Comparison of ENCODE assay signal across 1 cellular context in the genomic region with DNA sequence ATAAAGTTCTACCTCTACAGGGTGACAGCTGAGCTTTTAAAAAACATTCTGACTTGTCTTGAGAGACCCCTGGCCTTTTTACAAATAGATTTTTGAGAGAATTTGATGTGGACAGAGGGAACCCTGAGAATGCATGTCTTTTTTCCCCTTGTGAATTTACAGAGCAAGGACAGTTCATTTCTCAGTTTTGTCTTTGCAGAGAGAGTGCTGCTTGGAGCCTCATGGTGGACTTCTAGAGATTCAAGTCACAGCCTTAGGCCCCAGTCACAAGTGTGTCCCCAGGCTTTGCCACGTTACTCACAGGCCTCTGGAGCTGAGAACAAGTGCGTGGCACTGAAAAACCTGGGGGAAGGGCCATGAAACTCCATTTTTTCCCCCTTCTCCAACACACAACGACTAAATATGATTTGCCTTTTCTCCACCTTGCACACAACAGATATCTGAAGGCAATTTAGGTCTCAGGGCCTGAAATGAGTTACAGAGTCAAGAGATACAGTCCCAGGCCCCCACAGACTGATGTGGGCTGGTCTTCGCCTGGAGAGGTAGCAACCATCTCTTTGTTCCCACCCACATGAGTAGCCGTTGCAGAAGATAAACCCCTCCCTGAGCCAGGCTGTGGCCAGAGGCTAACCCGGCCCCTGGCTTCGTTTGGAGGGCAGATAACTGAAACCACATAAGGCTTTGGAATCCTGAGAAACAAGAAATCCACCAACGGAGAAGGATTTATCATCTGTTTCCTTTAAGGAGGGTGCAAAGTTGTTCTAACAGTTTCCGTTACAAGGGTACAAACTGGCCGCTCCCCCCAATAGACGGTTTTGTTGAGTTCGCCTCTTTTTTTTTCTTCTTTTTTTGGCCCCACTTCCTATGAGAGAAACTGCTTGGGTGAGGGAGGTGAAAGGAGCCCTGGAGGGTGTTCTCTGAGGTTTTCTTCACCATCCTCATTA.
TF ChIP-seq lines count a peak whose summit lies in the region.

No MANE protein-coding gene starts in this region.

TF ChIP-seq in HEK293, 187 proteins besides CTCF, POLR2A, EP300 and RAD21 (continued from another document and continues in another):
- TF ChIP-seq, protein P1, sequence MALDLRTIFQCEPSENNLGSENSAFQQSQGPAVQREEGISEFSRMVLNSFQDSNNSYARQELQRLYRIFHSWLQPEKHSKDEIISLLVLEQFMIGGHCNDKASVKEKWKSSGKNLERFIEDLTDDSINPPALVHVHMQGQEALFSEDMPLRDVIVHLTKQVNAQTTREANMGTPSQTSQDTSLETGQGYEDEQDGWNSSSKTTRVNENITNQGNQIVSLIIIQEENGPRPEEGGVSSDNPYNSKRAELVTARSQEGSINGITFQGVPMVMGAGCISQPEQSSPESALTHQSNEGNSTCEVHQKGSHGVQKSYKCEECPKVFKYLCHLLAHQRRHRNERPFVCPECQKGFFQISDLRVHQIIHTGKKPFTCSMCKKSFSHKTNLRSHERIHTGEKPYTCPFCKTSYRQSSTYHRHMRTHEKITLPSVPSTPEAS (tag by site-specific recombination; IDR thresholded peaks at IDR 0.05): no peak
- TF ChIP-seq TRIM28 (IDR thresholded peaks at IDR 0.05; ENCODE audit: borderline replicate concordance, low read length): no peak
- TF ChIP-seq, protein P2, sequence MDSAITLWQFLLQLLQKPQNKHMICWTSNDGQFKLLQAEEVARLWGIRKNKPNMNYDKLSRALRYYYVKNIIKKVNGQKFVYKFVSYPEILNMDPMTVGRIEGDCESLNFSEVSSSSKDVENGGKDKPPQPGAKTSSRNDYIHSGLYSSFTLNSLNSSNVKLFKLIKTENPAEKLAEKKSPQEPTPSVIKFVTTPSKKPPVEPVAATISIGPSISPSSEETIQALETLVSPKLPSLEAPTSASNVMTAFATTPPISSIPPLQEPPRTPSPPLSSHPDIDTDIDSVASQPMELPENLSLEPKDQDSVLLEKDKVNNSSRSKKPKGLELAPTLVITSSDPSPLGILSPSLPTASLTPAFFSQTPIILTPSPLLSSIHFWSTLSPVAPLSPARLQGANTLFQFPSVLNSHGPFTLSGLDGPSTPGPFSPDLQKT (IDR thresholded peaks at IDR 0.05; ENCODE audit: borderline replicate concordance, low read depth, low read length): no peak
- TF ChIP-seq, protein P3, sequence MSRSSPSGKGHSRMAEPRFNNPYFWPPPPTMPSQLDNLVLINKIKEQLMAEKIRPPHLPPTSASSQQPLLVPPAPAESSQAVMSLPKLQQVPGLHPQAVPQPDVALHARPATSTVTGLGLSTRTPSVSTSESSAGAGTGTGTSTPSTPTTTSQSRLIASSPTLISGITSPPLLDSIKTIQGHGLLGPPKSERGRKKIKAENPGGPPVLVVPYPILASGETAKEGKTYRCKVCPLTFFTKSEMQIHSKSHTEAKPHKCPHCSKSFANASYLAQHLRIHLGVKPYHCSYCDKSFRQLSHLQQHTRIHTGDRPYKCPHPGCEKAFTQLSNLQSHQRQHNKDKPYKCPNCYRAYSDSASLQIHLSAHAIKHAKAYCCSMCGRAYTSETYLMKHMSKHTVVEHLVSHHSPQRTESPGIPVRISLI (tag by site-specific recombination; IDR thresholded peaks at IDR 0.05): peak; percentile 92
- no peak for TF ChIP-seq ZBTB1 (tag by site-specific recombination; IDR thresholded peaks at IDR 0.05)
- TF ChIP-seq ZNF701 (tag by site-specific recombination; IDR thresholded peaks at IDR 0.05): no peak
- TF ChIP-seq, protein P4, sequence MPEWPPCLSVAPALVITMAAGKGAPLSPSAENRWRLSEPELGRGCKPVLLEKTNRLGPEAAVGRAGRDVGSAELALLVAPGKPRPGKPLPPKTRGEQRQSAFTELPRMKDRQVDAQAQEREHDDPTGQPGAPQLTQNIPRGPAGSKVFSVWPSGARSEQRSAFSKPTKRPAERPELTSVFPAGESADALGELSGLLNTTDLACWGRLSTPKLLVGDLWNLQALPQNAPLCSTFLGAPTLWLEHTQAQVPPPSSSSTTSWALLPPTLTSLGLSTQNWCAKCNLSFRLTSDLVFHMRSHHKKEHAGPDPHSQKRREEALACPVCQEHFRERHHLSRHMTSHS (tag by site-specific recombination; IDR thresholded peaks at IDR 0.05): no peak
- TF ChIP-seq ZNF202 (tag by site-specific recombination; IDR thresholded peaks at IDR 0.05; ENCODE audit: borderline replicate concordance): no peak
- TF ChIP-seq, protein P5, sequence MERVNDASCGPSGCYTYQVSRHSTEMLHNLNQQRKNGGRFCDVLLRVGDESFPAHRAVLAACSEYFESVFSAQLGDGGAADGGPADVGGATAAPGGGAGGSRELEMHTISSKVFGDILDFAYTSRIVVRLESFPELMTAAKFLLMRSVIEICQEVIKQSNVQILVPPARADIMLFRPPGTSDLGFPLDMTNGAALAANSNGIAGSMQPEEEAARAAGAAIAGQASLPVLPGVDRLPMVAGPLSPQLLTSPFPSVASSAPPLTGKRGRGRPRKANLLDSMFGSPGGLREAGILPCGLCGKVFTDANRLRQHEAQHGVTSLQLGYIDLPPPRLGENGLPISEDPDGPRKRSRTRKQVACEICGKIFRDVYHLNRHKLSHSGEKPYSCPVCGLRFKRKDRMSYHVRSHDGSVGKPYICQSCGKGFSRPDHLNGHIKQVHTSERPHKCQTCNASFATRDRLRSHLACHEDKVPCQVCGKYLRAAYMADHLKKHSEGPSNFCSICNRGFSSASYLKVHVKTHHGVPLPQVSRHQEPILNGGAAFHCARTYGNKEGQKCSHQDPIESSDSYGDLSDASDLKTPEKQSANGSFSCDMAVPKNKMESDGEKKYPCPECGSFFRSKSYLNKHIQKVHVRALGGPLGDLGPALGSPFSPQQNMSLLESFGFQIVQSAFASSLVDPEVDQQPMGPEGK (tag by site-specific recombination; IDR thresholded peaks at IDR 0.05): peak; percentile 58
- peak; percentile 35 for TF ChIP-seq ZBTB48 (tag by site-specific recombination; IDR thresholded peaks at IDR 0.05)
- no peak for TF ChIP-seq ZNF350 (tag by site-specific recombination; IDR thresholded peaks at IDR 0.05)
- TF ChIP-seq ZNF341 (tag by site-specific recombination; IDR thresholded peaks at IDR 0.05; ENCODE audit: low read depth): peak; percentile 60
- no peak for TF ChIP-seq IKZF3 (tag by site-specific recombination; IDR thresholded peaks at IDR 0.05)
- no peak for TF ChIP-seq ZNF292 (tag by site-specific recombination; IDR thresholded peaks at IDR 0.05; ENCODE audit: borderline replicate concordance, low read depth)
- peak; percentile 90; the same call in 1 of the 2 replicates for TF ChIP-seq ZNF266 (tag by site-specific recombination; IDR thresholded peaks at IDR 0.05; ENCODE audit: low read depth)
- peak; percentile 49 for TF ChIP-seq ZFHX2 (tag by site-specific recombination; conservative IDR thresholded peaks at IDR 0.05)
- TF ChIP-seq ZNF776 (tag by site-specific recombination; IDR thresholded peaks at IDR 0.05; ENCODE audit: borderline replicate concordance): no peak
- no peak for TF ChIP-seq ZNF623 (tag by site-specific recombination; IDR thresholded peaks at IDR 0.05)
- TF ChIP-seq ZIC2 (tag by site-specific recombination; IDR thresholded peaks at IDR 0.05): no peak
- TF ChIP-seq KLF7 (tag by site-specific recombination; IDR thresholded peaks at IDR 0.05; ENCODE audit: borderline replicate concordance): no peak
- no peak for TF ChIP-seq ZNF132 (tag by site-specific recombination; IDR thresholded peaks at IDR 0.05; ENCODE audit: borderline replicate concordance)
- no peak for TF ChIP-seq OSR2 (tag by site-specific recombination; IDR thresholded peaks at IDR 0.05)
- TF ChIP-seq ZXDB (tag by site-specific recombination; IDR thresholded peaks at IDR 0.05): peak; percentile 24
- TF ChIP-seq, protein P6, sequence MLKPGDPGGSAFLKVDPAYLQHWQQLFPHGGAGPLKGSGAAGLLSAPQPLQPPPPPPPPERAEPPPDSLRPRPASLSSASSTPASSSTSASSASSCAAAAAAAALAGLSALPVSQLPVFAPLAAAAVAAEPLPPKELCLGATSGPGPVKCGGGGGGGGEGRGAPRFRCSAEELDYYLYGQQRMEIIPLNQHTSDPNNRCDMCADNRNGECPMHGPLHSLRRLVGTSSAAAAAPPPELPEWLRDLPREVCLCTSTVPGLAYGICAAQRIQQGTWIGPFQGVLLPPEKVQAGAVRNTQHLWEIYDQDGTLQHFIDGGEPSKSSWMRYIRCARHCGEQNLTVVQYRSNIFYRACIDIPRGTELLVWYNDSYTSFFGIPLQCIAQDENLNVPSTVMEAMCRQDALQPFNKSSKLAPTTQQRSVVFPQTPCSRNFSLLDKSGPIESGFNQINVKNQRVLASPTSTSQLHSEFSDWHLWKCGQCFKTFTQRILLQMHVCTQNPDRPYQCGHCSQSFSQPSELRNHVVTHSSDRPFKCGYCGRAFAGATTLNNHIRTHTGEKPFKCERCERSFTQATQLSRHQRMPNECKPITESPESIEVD (tag by site-specific recombination; IDR thresholded peaks at IDR 0.05): no peak
- TF ChIP-seq ZNF785 (tag by site-specific recombination; IDR thresholded peaks at IDR 0.05): no peak
- TF ChIP-seq, protein P7, sequence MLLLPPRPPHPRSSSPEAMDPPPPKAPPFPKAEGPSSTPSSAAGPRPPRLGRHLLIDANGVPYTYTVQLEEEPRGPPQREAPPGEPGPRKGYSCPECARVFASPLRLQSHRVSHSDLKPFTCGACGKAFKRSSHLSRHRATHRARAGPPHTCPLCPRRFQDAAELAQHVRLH (tag by site-specific recombination; IDR thresholded peaks at IDR 0.05): no peak
- TF ChIP-seq ZBTB20 (tag by site-specific recombination; IDR thresholded peaks at IDR 0.05): peak; percentile 50
- TF ChIP-seq, protein P8, sequence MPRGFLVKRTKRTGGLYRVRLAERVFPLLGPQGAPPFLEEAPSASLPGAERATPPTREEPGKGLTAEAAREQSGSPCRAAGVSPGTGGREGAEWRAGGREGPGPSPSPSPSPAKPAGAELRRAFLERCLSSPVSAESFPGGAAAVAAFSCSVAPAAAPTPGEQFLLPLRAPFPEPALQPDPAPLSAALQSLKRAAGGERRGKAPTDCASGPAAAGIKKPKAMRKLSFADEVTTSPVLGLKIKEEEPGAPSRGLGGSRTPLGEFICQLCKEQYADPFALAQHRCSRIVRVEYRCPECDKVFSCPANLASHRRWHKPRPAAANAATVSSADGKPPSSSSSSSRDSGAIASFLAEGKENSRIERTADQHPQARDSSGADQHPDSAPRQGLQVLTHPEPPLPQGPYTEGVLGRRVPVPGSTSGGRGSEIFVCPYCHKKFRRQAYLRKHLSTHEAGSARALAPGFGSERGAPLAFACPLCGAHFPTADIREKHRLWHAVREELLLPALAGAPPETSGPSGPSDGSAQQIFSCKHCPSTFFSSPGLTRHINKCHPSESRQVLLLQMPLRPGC (tag by site-specific recombination; IDR thresholded peaks at IDR 0.05): no peak
- TF ChIP-seq, protein P9, sequence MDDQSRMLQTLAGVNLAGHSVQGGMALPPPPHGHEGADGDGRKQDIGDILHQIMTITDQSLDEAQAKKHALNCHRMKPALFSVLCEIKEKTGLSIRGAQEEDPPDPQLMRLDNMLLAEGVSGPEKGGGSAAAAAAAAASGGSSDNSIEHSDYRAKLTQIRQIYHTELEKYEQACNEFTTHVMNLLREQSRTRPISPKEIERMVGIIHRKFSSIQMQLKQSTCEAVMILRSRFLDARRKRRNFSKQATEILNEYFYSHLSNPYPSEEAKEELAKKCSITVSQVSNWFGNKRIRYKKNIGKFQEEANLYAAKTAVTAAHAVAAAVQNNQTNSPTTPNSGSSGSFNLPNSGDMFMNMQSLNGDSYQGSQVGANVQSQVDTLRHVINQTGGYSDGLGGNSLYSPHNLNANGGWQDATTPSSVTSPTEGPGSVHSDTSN (CRISPR knock-in tag; IDR thresholded peaks at IDR 0.05): no peak
- peak; percentile 51 for TF ChIP-seq SP2 (tag by site-specific recombination; IDR thresholded peaks at IDR 0.05)
- no peak for TF ChIP-seq ZNF621 (tag by site-specific recombination; IDR thresholded peaks at IDR 0.05)
- peak; percentile 16; the same call in 1 of the 2 replicates for TF ChIP-seq ZNF24 (tag by site-specific recombination; IDR thresholded peaks at IDR 0.05)
- TF ChIP-seq EGR2 (tag by site-specific recombination; IDR thresholded peaks at IDR 0.05; ENCODE audit: low read depth): peak; percentile 55; the same call in 1 of the 2 replicates
- TF ChIP-seq ZNF175 (tag by site-specific recombination; IDR thresholded peaks at IDR 0.05): no peak
- no peak for TF ChIP-seq YY2 (tag by site-specific recombination; IDR thresholded peaks at IDR 0.05)
- 0 out of 2 replicates have a peak, but pooled peaks have one; percentile 32 for TF ChIP-seq SP3 (tag by site-specific recombination; IDR thresholded peaks at IDR 0.05)
- TF ChIP-seq, protein P10, sequence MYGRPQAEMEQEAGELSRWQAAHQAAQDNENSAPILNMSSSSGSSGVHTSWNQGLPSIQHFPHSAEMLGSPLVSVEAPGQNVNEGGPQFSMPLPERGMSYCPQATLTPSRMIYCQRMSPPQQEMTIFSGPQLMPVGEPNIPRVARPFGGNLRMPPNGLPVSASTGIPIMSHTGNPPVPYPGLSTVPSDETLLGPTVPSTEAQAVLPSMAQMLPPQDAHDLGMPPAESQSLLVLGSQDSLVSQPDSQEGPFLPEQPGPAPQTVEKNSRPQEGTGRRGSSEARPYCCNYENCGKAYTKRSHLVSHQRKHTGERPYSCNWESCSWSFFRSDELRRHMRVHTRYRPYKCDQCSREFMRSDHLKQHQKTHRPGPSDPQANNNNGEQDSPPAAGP (tag by site-specific recombination; IDR thresholded peaks at IDR 0.05): no peak; the same call in 1 of the 2 replicates
- no peak for TF ChIP-seq ZNF239 (tag by site-specific recombination; IDR thresholded peaks at IDR 0.05)
- TF ChIP-seq ZNF600 (tag by site-specific recombination; IDR thresholded peaks at IDR 0.05): peak; percentile 52
- TF ChIP-seq, protein P11, sequence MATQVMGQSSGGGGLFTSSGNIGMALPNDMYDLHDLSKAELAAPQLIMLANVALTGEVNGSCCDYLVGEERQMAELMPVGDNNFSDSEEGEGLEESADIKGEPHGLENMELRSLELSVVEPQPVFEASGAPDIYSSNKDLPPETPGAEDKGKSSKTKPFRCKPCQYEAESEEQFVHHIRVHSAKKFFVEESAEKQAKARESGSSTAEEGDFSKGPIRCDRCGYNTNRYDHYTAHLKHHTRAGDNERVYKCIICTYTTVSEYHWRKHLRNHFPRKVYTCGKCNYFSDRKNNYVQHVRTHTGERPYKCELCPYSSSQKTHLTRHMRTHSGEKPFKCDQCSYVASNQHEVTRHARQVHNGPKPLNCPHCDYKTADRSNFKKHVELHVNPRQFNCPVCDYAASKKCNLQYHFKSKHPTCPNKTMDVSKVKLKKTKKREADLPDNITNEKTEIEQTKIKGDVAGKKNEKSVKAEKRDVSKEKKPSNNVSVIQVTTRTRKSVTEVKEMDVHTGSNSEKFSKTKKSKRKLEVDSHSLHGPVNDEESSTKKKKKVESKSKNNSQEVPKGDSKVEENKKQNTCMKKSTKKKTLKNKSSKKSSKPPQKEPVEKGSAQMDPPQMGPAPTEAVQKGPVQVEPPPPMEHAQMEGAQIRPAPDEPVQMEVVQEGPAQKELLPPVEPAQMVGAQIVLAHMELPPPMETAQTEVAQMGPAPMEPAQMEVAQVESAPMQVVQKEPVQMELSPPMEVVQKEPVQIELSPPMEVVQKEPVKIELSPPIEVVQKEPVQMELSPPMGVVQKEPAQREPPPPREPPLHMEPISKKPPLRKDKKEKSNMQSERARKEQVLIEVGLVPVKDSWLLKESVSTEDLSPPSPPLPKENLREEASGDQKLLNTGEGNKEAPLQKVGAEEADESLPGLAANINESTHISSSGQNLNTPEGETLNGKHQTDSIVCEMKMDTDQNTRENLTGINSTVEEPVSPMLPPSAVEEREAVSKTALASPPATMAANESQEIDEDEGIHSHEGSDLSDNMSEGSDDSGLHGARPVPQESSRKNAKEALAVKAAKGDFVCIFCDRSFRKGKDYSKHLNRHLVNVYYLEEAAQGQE (tag by site-specific recombination; IDR thresholded peaks at IDR 0.05): no peak
